In genomic region chr11:105000797-105001196, GRCh38 we compare ENCODE assay signal across 1 cellular context.
TF ChIP-seq lines count a peak whose summit lies in the region.

No MANE protein-coding gene starts in this region.

TF ChIP-seq in liver, 16 proteins besides CTCF, POLR2A, EP300 and RAD21 (continued from another document):
- TF ChIP-seq ATF3 (IDR thresholded peaks at IDR 0.05) (no peak), HNF4A (conservative IDR thresholded peaks at IDR 0.05) (no peak), TAF1 (conservative IDR thresholded peaks at IDR 0.05) (no peak), ZBTB33 (IDR thresholded peaks at IDR 0.05) (no peak), FOXA2 (IDR thresholded peaks at IDR 0.05) (no peak), NR2F2 (IDR thresholded peaks at IDR 0.05) (no peak), SP1 (IDR thresholded peaks at IDR 0.05) (no peak), FOXA1 (IDR thresholded peaks at IDR 0.05) (no peak), EGR1 (IDR thresholded peaks at IDR 0.05; ENCODE audit: low read depth in 2 of 2) (no peak)
